ENCODE assay signal across 8 cellular contexts in the genomic region with DNA sequence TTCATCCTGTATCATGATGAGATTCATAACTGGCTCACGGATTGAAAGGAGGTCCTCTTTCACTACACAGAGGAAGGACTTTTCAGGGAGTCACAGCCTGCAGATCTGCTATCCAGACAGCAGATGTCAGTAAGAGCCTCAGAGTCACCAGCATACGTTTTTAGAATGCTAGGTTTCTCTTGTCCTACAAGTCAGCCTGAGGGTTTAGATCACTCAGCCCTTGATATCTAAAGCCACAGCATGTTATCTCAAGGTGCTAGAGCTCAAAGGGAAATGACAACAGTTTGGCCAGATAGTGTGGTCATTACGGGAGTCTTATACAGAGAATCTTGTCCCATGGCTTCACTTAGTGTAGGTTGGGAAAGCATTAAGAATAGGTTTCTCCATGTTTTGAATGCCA. TPM values are rescaled to one million over a fixed set of nuclear protein-coding genes. Genes with fewer than 3 reads are reported as not detected.
DNase-seq lines count a peak whose midpoint lies in the region; ATAC-seq, FAIRE-seq and TF ChIP-seq lines count a peak whose summit lies in the region.

No MANE protein-coding gene starts in this region.

- intact Hi-C loops in Right ventricle myocardium superior (cut with DNase I) (no loop called here), adrenal gland (cut with DNase I) (no loop called here), HepG2 (cut with micrococcal nuclease; ENCODE audit: unreplicated experiment) (no loop called here)

- TF ChIP-seq RAD21 in HepG2 (CRISPR knock-in tag; IDR thresholded peaks at IDR 0.05): no peak

- in situ Hi-C loops in HepG2 (cut with HindIII; ENCODE audit: extremely low pct_ligation_motif_present, low pct_unique_long_range_greater_than_20kb): no loop called here

- H3K36me3 ChIP-seq in cardiac muscle cell (no peaks in the 10 kb centered on the region), adrenal gland (replicated peaks in 1 of 2) (no peaks in the 10 kb centered on the region), HepG2 (replicated peaks in 1 of 2; ENCODE audit: control insufficient read depth in 1 of 2, insufficient read depth in 2 of 2, low read length in 2 of 2) (no peaks in the 10 kb centered on the region)

- TF ChIP-seq POLR2A in adrenal gland (IDR thresholded peaks at IDR 0.05) (no peak), HepG2 (IDR thresholded peaks at IDR 0.05; ENCODE audit: insufficient read depth in 1 of 2, low read depth in 2 of 2, low read length in 2 of 2) (no peak)

- H3K9me3 ChIP-seq in cardiac muscle cell (ENCODE audit: low read depth) (no peaks in the 10 kb centered on the region), adrenal gland (replicated peaks in 1 of 3) (no peaks in the 10 kb centered on the region), HepG2 (ENCODE audit: low read length) (no peaks in the 10 kb centered on the region)

- H3K27me3 ChIP-seq in cardiac muscle cell (peaks cover 43% of the 10 kb centered on the region), adrenal gland (no peaks in the 10 kb centered on the region), HepG2 (ENCODE audit: control insufficient read depth in 1 of 2, insufficient read depth in 2 of 2, low read length in 2 of 2) (peaks cover 0 to 4% of the 10 kb centered on the region in 2 experiments; a peak in 1 of 5 replicates)

- no peak overlapping the region for H2AFZ ChIP-seq in HepG2 (ENCODE audit: low read length)

- 8 to 22% (median 20%) methylated on average over 3 of the region's 3 CpGs for WGBS in adrenal gland, 4 donors
- WGBS in HepG2 (ENCODE audit: low lambda C conversion rate): 3% methylated on average over 3 of the region's 3 CpGs

- H3K9ac ChIP-seq in HepG2 (ENCODE audit: insufficient read depth, low read depth, low read length): no peak overlapping the region

- CTCF ChIA-PET in HepG2 (lab: Yijun Ruan, JAX; ENCODE audit: low intra/inter-chr PET ratio, low total read pairs): interaction anchor here (6.3 kb wide), 1 partner anchor 190 kb away, joined by 74 read pairs; no protein-coding TSS in a partner anchor

- H3K27ac ChIP-seq in cardiac muscle cell (no peak overlapping the region), adrenal gland (no peak overlapping the region), HepG2 (ENCODE audit: extremely low read length, insufficient read depth, low read length) (no peak overlapping the region)

- no TSS peak for BruUV-seq in HepG2 (replicated peaks; lab: Mats Ljungman, UMichigan)

- ATAC-seq in Right ventricle myocardium superior (ENCODE audit: poor library complexity) (no peak), HepG2 (peak; percentile 76), GM19452 (IDR thresholded peaks at IDR 0.05; ENCODE audit: unreplicated experiment) (no peak), HG03520 (IDR thresholded peaks at IDR 0.05; ENCODE audit: unreplicated experiment) (no peak)

- TF ChIP-seq EP300 in HepG2 (IDR thresholded peaks at IDR 0.05; ENCODE audit: low read depth in 2 of 2, low read length in 2 of 2): no peak
- no peak for TF ChIP-seq EP300 in HepG2 (CRISPR knock-in tag; IDR thresholded peaks at IDR 0.05; ENCODE audit: borderline replicate concordance)

- POLR2A ChIA-PET in HepG2 (lab: Yijun Ruan, JAX): no interaction called here

- no peaks in the 10 kb centered on the region for H3K4me1 ChIP-seq in cardiac muscle cell (ENCODE audit: low read depth)
- no peaks in the 10 kb centered on the region for H3K4me1 ChIP-seq in adrenal gland (replicated peaks in 1 of 2)
- no peaks in the 10 kb centered on the region for H3K4me1 ChIP-seq in HepG2 (ENCODE audit: insufficient read depth, low read length)

- DNase-seq in cardiac muscle cell (ENCODE audit: low read depth in 1 of 2, low spot score in 1 of 2): peak; percentile 55 to 72
- no peak for DNase-seq in Right ventricle myocardium superior
- peak; percentile 23 for DNase-seq in LoVo (ENCODE audit: low spot score)
- DNase-seq in adrenal gland: peak in 3 of 7 donors; percentile 16 to 19 (median 17)
- peak; percentile 38 for DNase-seq in HepG2 (ENCODE audit: low spot score)
- no peak for DNase-seq in stimulated activated CD8-positive, alpha-beta memory T cell treated with anti-CD3 and anti-CD28 coated beads, Interleukin-4, amount 100 ng/mL, for 48 hours

- TF ChIP-seq CTCF in cardiac muscle cell (IDR thresholded peaks at IDR 0.05; ENCODE audit: low read depth, low read length): peak; percentile 77
- TF ChIP-seq CTCF in adrenal gland (IDR thresholded peaks at IDR 0.05): peak in 4 of 6 experiments; percentile 30 to 42 (median 36)
- TF ChIP-seq CTCF in HepG2 (CRISPR knock-in tag; IDR thresholded peaks at IDR 0.05): peak; percentile 63

- H3K4me3 ChIP-seq in cardiac muscle cell (no peak overlapping the region), adrenal gland (no peak overlapping the region), HepG2 (replicated peaks in 1 of 3; ENCODE audit: insufficient read depth in 1 of 3, low read depth in 2 of 3, low read length in 3 of 3) (no peak overlapping the region)

- no peaks in the 10 kb centered on the region for H4K20me1 ChIP-seq in HepG2 (ENCODE audit: insufficient read depth, low read length)

- peak; percentile 74 for FAIRE-seq in HepG2 (lab: Jason Lieb, UNC)

- no peaks in the 10 kb centered on the region for H3K79me2 ChIP-seq in HepG2 (ENCODE audit: insufficient read depth, low read length)

- H3K4me2 ChIP-seq in HepG2 (ENCODE audit: low read depth, low read length): no peak overlapping the region

TF ChIP-seq in HepG2, 621 proteins besides CTCF, POLR2A, EP300 and RAD21 (continues in another document):
- no peak for TF ChIP-seq KDM2A (CRISPR knock-in tag; IDR thresholded peaks at IDR 0.05; ENCODE audit: borderline replicate concordance, low read depth)
- TF ChIP-seq UBTF (CRISPR knock-in tag; IDR thresholded peaks at IDR 0.05): no peak
- TF ChIP-seq ZNF773 (CRISPR knock-in tag; IDR thresholded peaks at IDR 0.05; ENCODE audit: borderline replicate concordance): no peak
- no peak for TF ChIP-seq PAF1 (CRISPR knock-in tag; IDR thresholded peaks at IDR 0.05)

RNA-seq across cellular contexts. Expression of gene SLC46A2, which starts 30.9 kb away (rescaled TPM):
- not detected in 2 replicates for total RNA-seq in cardiac muscle cell
- 0.10 TPM in 1 of 2 replicates, not detected in the other for polyA plus RNA-seq in cardiac muscle cell
- not detected for total RNA-seq in Right ventricle myocardium superior
- under 1 TPM in 2 of 8 donors, not detected in 6; 0.55 to 0.87 TPM for total RNA-seq in adrenal gland
- under 1 TPM; 0.07 to 0.40 (median 0.09) TPM for polyA plus RNA-seq in adrenal gland
- not detected in 2 replicates for total RNA-seq in HepG2 (2016; rRNA removed; fragmentation: Illumina TruSeq; extraction: Trizol)
- total RNA-seq in HepG2 (2016; cell fraction: cytosol; rRNA removed; fragmentation: Illumina TruSeq; extraction: Trizol; ENCODE audit: low read depth): not detected in 2 replicates
- total RNA-seq in HepG2 (2016; cell fraction: insoluble cytoplasmic fraction; rRNA removed; fragmentation: Illumina TruSeq; extraction: Trizol): not detected in 2 replicates
- total RNA-seq in HepG2 (2016; cell fraction: membrane; rRNA removed; fragmentation: Illumina TruSeq; extraction: Trizol): not detected in 2 replicates
- not detected in 2 replicates for total RNA-seq in HepG2 (2016; cell fraction: nucleus; rRNA removed; fragmentation: Illumina TruSeq; extraction: Trizol)
- polyA plus RNA-seq in HepG2 (2011; rRNA removed): not detected in 2 replicates
- polyA plus RNA-seq in HepG2 (2011; cell fraction: cytosol; rRNA removed): not detected in 2 replicates
- not detected in 2 replicates for polyA plus RNA-seq in HepG2 (2011; cell fraction: nucleus; rRNA removed)
- polyA plus RNA-seq in HepG2 (2012): not detected in 2 replicates
- polyA plus RNA-seq in HepG2 (2016; cell fraction: cytosol; fragmentation: Illumina TruSeq; extraction: Trizol; ENCODE audit: low read depth): not detected in 2 replicates
- polyA plus RNA-seq in HepG2 (2016; cell fraction: insoluble cytoplasmic fraction; fragmentation: Illumina TruSeq; extraction: Trizol; ENCODE audit: low read depth): not detected in 2 replicates
- polyA plus RNA-seq in HepG2 (2016; cell fraction: membrane; fragmentation: Illumina TruSeq; extraction: Trizol; ENCODE audit: low read depth): not detected in 2 replicates
- not detected in 2 replicates for polyA plus RNA-seq in HepG2 (2016; cell fraction: nucleus; fragmentation: Illumina TruSeq; extraction: Trizol; ENCODE audit: insufficient read depth, low read depth)
- polyA minus RNA-seq in HepG2 (2011; rRNA and poly(A)+ RNA removed; ENCODE audit: low replicate concordance): not detected in 2 replicates
- not detected in 2 replicates for polyA minus RNA-seq in HepG2 (2011; cell fraction: cytosol; rRNA and poly(A)+ RNA removed)
- not detected in 2 replicates for polyA minus RNA-seq in HepG2 (2011; cell fraction: nucleus; rRNA and poly(A)+ RNA removed)

Comparison
In these comparisons a context has a peak if more than half of its experiments do, and no peak if none do; other contexts are left out.
1. DNase-seq: peak in cardiac muscle cell (2 of 2), LoVo (single experiment) and HepG2 (single experiment); none in Right ventricle myocardium superior (single experiment) and stimulated activated CD8-positive, alpha-beta memory T cell treated with anti-CD3 and anti-CD28 coated beads, Interleukin-4, amount 100 ng/mL, for 48 hours (single experiment).
2. Peak in every context shown above with its lines, with median percentiles within 50 percentile points of each other: CTCF ChIP-seq.